1 cellular context compared by ENCODE assay signal in genomic region chr16:8831450-8832382, GRCh38.
TF ChIP-seq lines count a peak whose summit lies in the region.

No MANE protein-coding gene starts in this region.

TF ChIP-seq in GM23338, 12 proteins besides CTCF, POLR2A, EP300 and RAD21 (continued from another document):
- TF ChIP-seq, protein P1, sequence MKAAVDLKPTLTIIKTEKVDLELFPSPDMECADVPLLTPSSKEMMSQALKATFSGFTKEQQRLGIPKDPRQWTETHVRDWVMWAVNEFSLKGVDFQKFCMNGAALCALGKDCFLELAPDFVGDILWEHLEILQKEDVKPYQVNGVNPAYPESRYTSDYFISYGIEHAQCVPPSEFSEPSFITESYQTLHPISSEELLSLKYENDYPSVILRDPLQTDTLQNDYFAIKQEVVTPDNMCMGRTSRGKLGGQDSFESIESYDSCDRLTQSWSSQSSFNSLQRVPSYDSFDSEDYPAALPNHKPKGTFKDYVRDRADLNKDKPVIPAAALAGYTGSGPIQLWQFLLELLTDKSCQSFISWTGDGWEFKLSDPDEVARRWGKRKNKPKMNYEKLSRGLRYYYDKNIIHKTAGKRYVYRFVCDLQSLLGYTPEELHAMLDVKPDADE (IDR thresholded peaks at IDR 0.05) = peak; percentile 81
- TF ChIP-seq, protein P2, sequence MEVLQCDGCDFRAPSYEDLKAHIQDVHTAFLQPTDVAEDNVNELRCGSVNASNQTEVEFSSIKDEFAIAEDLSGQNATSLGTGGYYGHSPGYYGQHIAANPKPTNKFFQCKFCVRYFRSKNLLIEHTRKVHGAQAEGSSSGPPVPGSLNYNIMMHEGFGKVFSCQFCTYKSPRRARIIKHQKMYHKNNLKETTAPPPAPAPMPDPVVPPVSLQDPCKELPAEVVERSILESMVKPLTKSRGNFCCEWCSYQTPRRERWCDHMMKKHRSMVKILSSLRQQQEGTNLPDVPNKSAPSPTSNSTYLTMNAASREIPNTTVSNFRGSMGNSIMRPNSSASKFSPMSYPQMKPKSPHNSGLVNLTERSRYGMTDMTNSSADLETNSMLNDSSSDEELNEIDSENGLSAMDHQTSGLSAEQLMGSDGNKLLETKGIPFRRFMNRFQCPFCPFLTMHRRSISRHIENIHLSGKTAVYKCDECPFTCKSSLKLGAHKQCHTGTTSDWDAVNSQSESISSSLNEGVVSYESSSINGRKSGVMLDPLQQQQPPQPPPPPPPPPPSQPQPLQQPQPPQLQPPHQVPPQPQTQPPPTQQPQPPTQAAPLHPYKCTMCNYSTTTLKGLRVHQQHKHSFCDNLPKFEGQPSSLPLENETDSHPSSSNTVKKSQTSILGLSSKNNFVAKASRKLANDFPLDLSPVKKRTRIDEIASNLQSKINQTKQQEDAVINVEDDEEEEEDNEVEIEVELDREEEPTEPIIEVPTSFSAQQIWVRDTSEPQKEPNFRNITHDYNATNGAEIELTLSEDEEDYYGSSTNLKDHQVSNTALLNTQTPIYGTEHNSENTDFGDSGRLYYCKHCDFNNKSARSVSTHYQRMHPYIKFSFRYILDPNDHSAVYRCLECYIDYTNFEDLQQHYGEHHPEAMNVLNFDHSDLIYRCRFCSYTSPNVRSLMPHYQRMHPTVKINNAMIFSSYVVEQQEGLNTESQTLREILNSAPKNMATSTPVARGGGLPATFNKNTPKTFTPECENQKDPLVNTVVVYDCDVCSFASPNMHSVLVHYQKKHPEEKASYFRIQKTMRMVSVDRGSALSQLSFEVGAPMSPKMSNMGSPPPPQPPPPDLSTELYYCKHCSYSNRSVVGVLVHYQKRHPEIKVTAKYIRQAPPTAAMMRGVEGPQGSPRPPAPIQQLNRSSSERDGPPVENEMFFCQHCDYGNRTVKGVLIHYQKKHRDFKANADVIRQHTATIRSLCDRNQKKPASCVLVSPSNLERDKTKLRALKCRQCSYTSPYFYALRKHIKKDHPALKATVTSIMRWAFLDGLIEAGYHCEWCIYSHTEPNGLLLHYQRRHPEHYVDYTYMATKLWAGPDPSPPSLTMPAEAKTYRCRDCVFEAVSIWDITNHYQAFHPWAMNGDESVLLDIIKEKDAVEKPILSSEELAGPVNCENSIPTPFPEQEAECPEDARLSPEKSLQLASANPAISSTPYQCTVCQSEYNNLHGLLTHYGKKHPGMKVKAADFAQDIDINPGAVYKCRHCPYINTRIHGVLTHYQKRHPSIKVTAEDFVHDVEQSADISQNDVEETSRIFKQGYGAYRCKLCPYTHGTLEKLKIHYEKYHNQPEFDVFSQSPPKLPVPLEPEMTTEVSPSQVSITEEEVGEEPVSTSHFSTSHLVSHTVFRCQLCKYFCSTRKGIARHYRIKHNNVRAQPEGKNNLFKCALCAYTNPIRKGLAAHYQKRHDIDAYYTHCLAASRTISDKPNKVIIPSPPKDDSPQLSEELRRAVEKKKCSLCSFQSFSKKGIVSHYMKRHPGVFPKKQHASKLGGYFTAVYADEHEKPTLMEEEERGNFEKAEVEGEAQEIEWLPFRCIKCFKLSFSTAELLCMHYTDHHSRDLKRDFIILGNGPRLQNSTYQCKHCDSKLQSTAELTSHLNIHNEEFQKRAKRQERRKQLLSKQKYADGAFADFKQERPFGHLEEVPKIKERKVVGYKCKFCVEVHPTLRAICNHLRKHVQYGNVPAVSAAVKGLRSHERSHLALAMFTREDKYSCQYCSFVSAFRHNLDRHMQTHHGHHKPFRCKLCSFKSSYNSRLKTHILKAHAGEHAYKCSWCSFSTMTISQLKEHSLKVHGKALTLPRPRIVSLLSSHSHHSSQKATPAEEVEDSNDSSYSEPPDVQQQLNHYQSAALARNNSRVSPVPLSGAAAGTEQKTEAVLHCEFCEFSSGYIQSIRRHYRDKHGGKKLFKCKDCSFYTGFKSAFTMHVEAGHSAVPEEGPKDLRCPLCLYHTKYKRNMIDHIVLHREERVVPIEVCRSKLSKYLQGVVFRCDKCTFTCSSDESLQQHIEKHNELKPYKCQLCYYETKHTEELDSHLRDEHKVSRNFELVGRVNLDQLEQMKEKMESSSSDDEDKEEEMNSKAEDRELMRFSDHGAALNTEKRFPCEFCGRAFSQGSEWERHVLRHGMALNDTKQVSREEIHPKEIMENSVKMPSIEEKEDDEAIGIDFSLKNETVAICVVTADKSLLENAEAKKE (CRISPR knock-in tag; IDR thresholded peaks at IDR 0.05) = no peak; the same call in 1 of the 2 replicates
- TF ChIP-seq JUNB (IDR thresholded peaks at IDR 0.05; ENCODE audit: unreplicated experiment) (no peak), ZNF331 (CRISPR knock-in tag; IDR thresholded peaks at IDR 0.05; ENCODE audit: low read depth) (no peak), STAT1 (IDR thresholded peaks at IDR 0.05; ENCODE audit: unreplicated experiment) (no peak), REST (IDR thresholded peaks at IDR 0.05; ENCODE audit: unreplicated experiment) (no peak), EZH2 (IDR thresholded peaks at IDR 0.05; ENCODE audit: low read depth, unreplicated experiment) (no peak), CREB1 (CRISPR knock-in tag; IDR thresholded peaks at IDR 0.05; ENCODE audit: low read depth) (no peak), EZH2phosphoT487 (IDR thresholded peaks at IDR 0.05; ENCODE audit: unreplicated experiment) (no peak)
